8 cellular contexts compared by ENCODE assay signal in the genomic region with DNA sequence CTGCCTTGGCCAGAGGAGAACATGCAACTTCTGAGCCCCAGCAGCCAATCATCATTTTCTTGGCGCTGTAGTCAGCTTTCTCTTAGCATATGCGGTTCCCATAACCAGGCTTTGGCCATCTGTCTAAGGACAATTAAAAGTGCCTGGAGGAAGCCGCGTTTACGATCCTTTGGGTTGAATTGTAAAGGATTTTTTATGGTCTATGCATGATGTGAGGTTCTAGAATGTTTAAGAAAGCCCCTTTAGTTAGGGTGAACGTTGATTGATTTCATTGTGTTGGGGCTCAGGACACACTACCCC. TPM values are rescaled to one million over a fixed set of nuclear protein-coding genes. Genes with fewer than 3 reads are reported as not detected.
DNase-seq lines count a peak whose midpoint lies in the region; ATAC-seq and TF ChIP-seq lines count a peak whose summit lies in the region.

No MANE protein-coding gene starts in this region.

- CTCF ChIA-PET in activated CD4-positive, alpha-beta T cell treated with anti-CD3 and anti-CD28 coated beads, Interleukin-2, amount 10 ng/mL, durations not matched to agents 7 days and 5 days (lab: Charles Lee): interaction anchor here (0.6 to 1.3 kb wide), 5 partner anchors 16 to 237 kb away, joined by 3 to 4 read pairs (median 3); no protein-coding TSS in a partner anchor

- H3K36me3 Mint-ChIP-seq in activated CD4-positive, alpha-beta T cell treated with anti-CD3 and anti-CD28 coated beads, Interleukin-2, amount 10 ng/mL, durations not matched to agents 7 days and 5 days (ENCODE audit: low read depth): peaks cover 3% of the 10 kb centered on the region

- no peaks in the 10 kb centered on the region for H3K27me3 Mint-ChIP-seq in activated CD4-positive, alpha-beta T cell treated with anti-CD3 and anti-CD28 coated beads, Interleukin-2, amount 10 ng/mL, durations not matched to agents 7 days and 5 days

- TF ChIP-seq POLR2A in adrenal gland (IDR thresholded peaks at IDR 0.05) (no peak), thyroid gland (IDR thresholded peaks at IDR 0.05) (no peak)

- H3K9ac ChIP-seq in liver (ENCODE audit: low read depth in 1 of 2, low read length in 2 of 2): peak overlapping the region; percentile 52 to 73

- TF ChIP-seq CTCF in adrenal gland (IDR thresholded peaks at IDR 0.05): no peak
- no peak for TF ChIP-seq CTCF in liver (IDR thresholded peaks at IDR 0.05; ENCODE audit: low read depth, low read length, missing input control)
- no peak for TF ChIP-seq CTCF in thyroid gland (IDR thresholded peaks at IDR 0.05)
- no peak for TF ChIP-seq CTCF in GM13976 (IDR thresholded peaks at IDR 0.05; ENCODE audit: borderline replicate concordance, control extremely low read depth, extremely low read depth, insufficient read depth, missing control alignments)

- no peaks in the 10 kb centered on the region for H3K27me3 ChIP-seq in adrenal gland
- no peaks in the 10 kb centered on the region for H3K27me3 ChIP-seq in liver (ENCODE audit: control insufficient read depth in 4 of 4, insufficient read depth in 4 of 4, low read length in 3 of 4)
- no peaks in the 10 kb centered on the region for H3K27me3 ChIP-seq in thyroid gland

- no peak for DNase-seq in activated CD4-positive, alpha-beta T cell treated with anti-CD3 and anti-CD28 coated beads, Interleukin-2, amount 10 ng/mL, durations not matched to agents 7 days and 5 days
- DNase-seq in activated CD4-positive, alpha-beta T cell treated with anti-CD3 and anti-CD28 coated beads for 48 hours: no peak
- DNase-seq in adrenal gland: no peak
- no peak for DNase-seq in thyroid gland
- no peak for DNase-seq in GM13976 (ENCODE audit: low spot score)
- DNase-seq in stimulated activated CD4-positive, alpha-beta T cell treated with anti-CD3 and anti-CD28 coated beads, Interleukin-15, amount 100 ng/mL, for 24 hours: no peak

- peak overlapping the region; percentile 99 for H3K4me3 Mint-ChIP-seq in activated CD4-positive, alpha-beta T cell treated with anti-CD3 and anti-CD28 coated beads, Interleukin-2, amount 10 ng/mL, durations not matched to agents 7 days and 5 days

- POLR2A ChIA-PET in activated CD4-positive, alpha-beta T cell treated with anti-CD3 and anti-CD28 coated beads, Interleukin-2, amount 10 ng/mL, durations not matched to agents 7 days and 5 days (lab: Charles Lee): interaction anchor here (0.8 to 3.5 kb wide), 3 partner anchors 60 to 142 kb away, joined by 3 to 89 read pairs (median 12); partner anchors contain the start of genes AMD1 and GTF3C6

- peaks cover 42% of the 10 kb centered on the region for H3K4me1 Mint-ChIP-seq in activated CD4-positive, alpha-beta T cell treated with anti-CD3 and anti-CD28 coated beads, Interleukin-2, amount 10 ng/mL, durations not matched to agents 7 days and 5 days

- H3K9me3 ChIP-seq in adrenal gland (replicated peaks in 1 of 3) (no peaks in the 10 kb centered on the region), liver (ENCODE audit: control insufficient read depth in 4 of 4, low read length in 3 of 4) (no peaks in the 10 kb centered on the region), thyroid gland (no peaks in the 10 kb centered on the region)

- H3K27ac Mint-ChIP-seq in activated CD4-positive, alpha-beta T cell treated with anti-CD3 and anti-CD28 coated beads, Interleukin-2, amount 10 ng/mL, durations not matched to agents 7 days and 5 days: peak overlapping the region; percentile 99

- WGBS in adrenal gland, 4 donors: 2 to 8% (median 3%) methylated on average over 6 of the region's 6 CpGs
- 10% methylated on average over 6 of the region's 6 CpGs for WGBS in liver
- 7% methylated on average over 6 of the region's 6 CpGs for WGBS in thyroid gland, 2 donors

- in situ Hi-C loops in GM13976 (cut with MboI; ENCODE audit: low sequenced_read_pairs, unreplicated experiment): no loop called here

- TF ChIP-seq RAD21 in liver (IDR thresholded peaks at IDR 0.05): no peak

- H3K36me3 ChIP-seq in adrenal gland (replicated peaks in 1 of 2) (no peaks in the 10 kb centered on the region), liver (ENCODE audit: control insufficient read depth in 4 of 4, insufficient read depth in 3 of 4, low read depth in 1 of 4, low read length in 3 of 4) (no peaks in the 10 kb centered on the region), thyroid gland (no peaks in the 10 kb centered on the region)

- H3K4me3 ChIP-seq in adrenal gland (peak overlapping the region in 2 of 4 donors; percentile 68 to 81), liver (ENCODE audit: low read depth in 1 of 3, low read length in 3 of 3) (peak overlapping the region; percentile 61 to 99 (median 92)), thyroid gland (replicated peaks in 1 of 3) (peak overlapping the region; percentile 11 to 87 (median 65))

- no peak for ATAC-seq in GM19328 (IDR thresholded peaks at IDR 0.05; ENCODE audit: unreplicated experiment)

- H3K27ac ChIP-seq in adrenal gland (peak overlapping the region in 4 of 5 donors; percentile 80 to 95 (median 93)), liver (ENCODE audit: low read depth in 1 of 2, low read length in 2 of 2) (peak overlapping the region; percentile 90 to 98), thyroid gland (peak overlapping the region; percentile 92 to 98 (median 96))

- intact Hi-C loops in adrenal gland (cut with DNase I): loop anchor here in 1 of 2 donors (5.0 kb wide), 1 partner anchor 66 kb away; no protein-coding TSS in a partner anchor
- intact Hi-C loops in thyroid gland (cut with DNase I): no loop called here

- H3K4me1 ChIP-seq in adrenal gland (replicated peaks in 1 of 2) (peaks cover 8 to 30% of the 10 kb centered on the region in 2 donors), liver (ENCODE audit: control insufficient read depth in 4 of 4, insufficient read depth in 4 of 4, low read length in 3 of 4) (peaks cover 5 to 17% (median 9%) of the 10 kb centered on the region in 4 donors), thyroid gland (peaks cover 12% of the 10 kb centered on the region in 2 donors)

- peaks cover 2% of the 10 kb centered on the region for H3K9me3 Mint-ChIP-seq in activated CD4-positive, alpha-beta T cell treated with anti-CD3 and anti-CD28 coated beads, Interleukin-2, amount 10 ng/mL, durations not matched to agents 7 days and 5 days

TF ChIP-seq in liver, 16 proteins besides CTCF, POLR2A, EP300 and RAD21:
- no peak for TF ChIP-seq ATF3 (IDR thresholded peaks at IDR 0.05)
- no peak for TF ChIP-seq HNF4G (IDR thresholded peaks at IDR 0.05)
- no peak for TF ChIP-seq EGR1 (IDR thresholded peaks at IDR 0.05; ENCODE audit: low read depth in 2 of 2)
- TF ChIP-seq NR2F2 (IDR thresholded peaks at IDR 0.05): no peak
- no peak for TF ChIP-seq HNF4A (conservative IDR thresholded peaks at IDR 0.05)

RNA-seq across cellular contexts. Expression of gene CDK19, which starts 0.8 kb away (rescaled TPM):
- 10 to 100 TPM; 26.5 to 27.3 TPM for total RNA-seq in activated CD4-positive, alpha-beta T cell treated with anti-CD3 and anti-CD28 coated beads, Interleukin-2, amount 10 ng/mL, durations not matched to agents 7 days and 5 days
- total RNA-seq in adrenal gland: 10 to 100 TPM in 3 of 8 donors, 1 to 10 TPM in 5; 5.4 to 59.1 (median 8.8) TPM
- 1 to 10 TPM; 3.5 to 5.6 (median 4.5) TPM for polyA plus RNA-seq in adrenal gland
- total RNA-seq in liver: 1 to 10 TPM; 5.9 to 7.6 TPM
- 1 to 10 TPM; 1.8 to 2.0 TPM for polyA plus RNA-seq in liver
- 10 to 100 TPM; 12.6 to 17.9 (median 13.3) TPM for total RNA-seq in thyroid gland

RNA-seq across cellular contexts. Expression of gene AMD1, which starts 58.5 kb away (rescaled TPM):
- 100 to 1,000 TPM in 1 of 2 experiments, 10 to 100 TPM in 1; 76.5 to 103 TPM for total RNA-seq in activated CD4-positive, alpha-beta T cell treated with anti-CD3 and anti-CD28 coated beads, Interleukin-2, amount 10 ng/mL, durations not matched to agents 7 days and 5 days
- 10 to 100 TPM; 21.3 to 64.1 (median 43.5) TPM for total RNA-seq in adrenal gland
- 10 to 100 TPM; 15.4 to 62.5 (median 19.3) TPM for polyA plus RNA-seq in adrenal gland
- total RNA-seq in liver: 10 to 100 TPM; 45.7 to 46.4 TPM
- polyA plus RNA-seq in liver: 10 to 100 TPM; 14.5 to 19.6 TPM
- total RNA-seq in thyroid gland: 100 to 1,000 TPM in 2 of 4 donors, 10 to 100 TPM in 2; 77.2 to 194 (median 124) TPM
